ENCODE assay signal across 23 cellular contexts in genomic region chr7:110943686-110944350, GRCh38.
DNase-seq lines count a peak whose midpoint lies in the region; ATAC-seq and TF ChIP-seq lines count a peak whose summit lies in the region.
"Had no signal": no experiment of that assay in that cellular context is flagged by ENCODE, and none has a peak within 500 bp of the region (broad histone marks: within the 10 kb centered on the region; RNA-seq: fewer than 3 reads in every experiment).

No MANE protein-coding gene starts in this region.

- no peak overlapping the region for H3K27ac ChIP-seq in A673 (ENCODE audit: low read depth, low read length, poor library complexity, severe bottlenecking)
- H3K27ac ChIP-seq in heart left ventricle, result no peak overlapping the region
- no peak overlapping the region for H3K27ac ChIP-seq in naive thymus-derived CD4-positive, alpha-beta T cell (ENCODE audit: low read depth, low read length)
- H3K27ac ChIP-seq: ascending aorta, gastroesophageal sphincter, SJCRH30, testis, WERI-Rb-1 had no signal

- CTCF ChIA-PET in A673 (lab: Charles Lee), result no interaction called here
- CTCF ChIA-PET in naive thymus-derived CD4-positive, alpha-beta T cell (lab: Charles Lee), result no interaction called here

- H3K9ac ChIP-seq in adipocyte (ENCODE audit: low read length), result no peak overlapping the region

- peak; percentile 24 for DNase-seq in A673 (ENCODE audit: low spot score)
- peak; percentile 24 for DNase-seq in EL
- DNase-seq in adipocyte (ENCODE audit: low read depth), result peak; percentile 86
- DNase-seq in fibroblast of villous mesenchyme (ENCODE audit: low read depth), result peak; percentile 61
- DNase-seq in heart left ventricle, result no peak
- no peak for DNase-seq in naive thymus-derived CD4-positive, alpha-beta T cell
- no peak for DNase-seq in glutamatergic neuron
- DNase-seq: activated CD4-positive, alpha-beta memory T cell treated with anti-CD3 and anti-CD28 coated beads for 36 hours; activated naive CD4-positive, alpha-beta T cell treated with anti-CD3 and anti-CD28 coated beads, Interleukin-2, amount 50 U/mL, for 16 hours; activated T-cell treated with anti-CD3 and anti-CD28 coated beads, Interleukin-2, amount 50 U/mL, for 4 hours; CD8-positive, alpha-beta T cell; DND-41; H7; left colon; NCI-H1417; PC-3; SJCRH30; stimulated activated CD4-positive, alpha-beta T cell treated with anti-CD3 and anti-CD28 coated beads, Interleukin-12 subunit alpha, Interleukin-12 subunit beta, amount 100 ng/mL, for 4 hours; testis; WERI-Rb-1 had no signal

- no peak overlapping the region for H3K27ac Mint-ChIP-seq in naive thymus-derived CD4-positive, alpha-beta T cell
- no peak overlapping the region for H3K27ac Mint-ChIP-seq in glutamatergic neuron (ENCODE audit: unreplicated experiment)
- H3K27ac Mint-ChIP-seq: activated CD4-positive, alpha-beta memory T cell treated with anti-CD3 and anti-CD28 coated beads for 36 hours; CD8-positive, alpha-beta T cell had no signal

- no peak for ATAC-seq in heart left ventricle
- ATAC-seq in naive thymus-derived CD4-positive, alpha-beta T cell, result no peak
- ATAC-seq in HG02678 (IDR thresholded peaks at IDR 0.05; ENCODE audit: unreplicated experiment), result no peak
- ATAC-seq: activated T-cell treated with anti-CD3 and anti-CD28 coated beads, Interleukin-2, amount 50 U/mL, for 4 hours; CD8-positive, alpha-beta T cell; gastroesophageal sphincter; left colon; PC-3 had no signal

- WGBS in heart left ventricle, 4 donors, result 39 to 57% (median 48%) methylated on average over 4 of the region's 4 CpGs

- H3K9me3 ChIP-seq in A673 (ENCODE audit: low read depth, low read length, poor library complexity, severe bottlenecking) (no peaks in the 10 kb centered on the region), adipocyte (ENCODE audit: control insufficient read depth, low read length) (no peaks in the 10 kb centered on the region), heart left ventricle (no peaks in the 10 kb centered on the region)
- no peaks in the 10 kb centered on the region for H3K9me3 ChIP-seq in naive thymus-derived CD4-positive, alpha-beta T cell (ENCODE audit: control insufficient read depth in 2 of 3, low read length in 3 of 3)
- H3K9me3 ChIP-seq: ascending aorta, gastroesophageal sphincter, SJCRH30, testis had no signal

- H3K9me3 Mint-ChIP-seq in naive thymus-derived CD4-positive, alpha-beta T cell, result no peaks in the 10 kb centered on the region
- H3K9me3 Mint-ChIP-seq in glutamatergic neuron (ENCODE audit: unreplicated experiment), result no peaks in the 10 kb centered on the region
- H3K9me3 Mint-ChIP-seq: activated CD4-positive, alpha-beta memory T cell treated with anti-CD3 and anti-CD28 coated beads for 36 hours; activated T-cell treated with anti-CD3 and anti-CD28 coated beads, Interleukin-2, amount 50 U/mL, for 4 hours; CD8-positive, alpha-beta T cell had no signal

- H3K27me3 Mint-ChIP-seq in naive thymus-derived CD4-positive, alpha-beta T cell, result no peaks in the 10 kb centered on the region
- H3K27me3 Mint-ChIP-seq in glutamatergic neuron (ENCODE audit: unreplicated experiment), result no peaks in the 10 kb centered on the region
- H3K27me3 Mint-ChIP-seq: activated CD4-positive, alpha-beta memory T cell treated with anti-CD3 and anti-CD28 coated beads for 36 hours had no signal

- H3K4me1 Mint-ChIP-seq in naive thymus-derived CD4-positive, alpha-beta T cell, result peaks cover 0 to 19% (median 11%) of the 10 kb centered on the region in 7 donors
- peaks cover 12% of the 10 kb centered on the region for H3K4me1 Mint-ChIP-seq in glutamatergic neuron (ENCODE audit: low read depth, unreplicated experiment)

- no peak overlapping the region for H3K4me3 ChIP-seq in A673 (ENCODE audit: low read depth, low read length, poor library complexity, severe bottlenecking)
- peak overlapping the region; percentile 21 for H3K4me3 ChIP-seq in adipocyte (ENCODE audit: low read length)
- no peak overlapping the region for H3K4me3 ChIP-seq in fibroblast of villous mesenchyme (ENCODE audit: low read depth, low read length)
- H3K4me3 ChIP-seq in heart left ventricle, result no peak overlapping the region
- no peak overlapping the region for H3K4me3 ChIP-seq in naive thymus-derived CD4-positive, alpha-beta T cell (ENCODE audit: low read length)
- H3K4me3 ChIP-seq: ascending aorta, gastroesophageal sphincter, SJCRH30, testis had no signal

- TF ChIP-seq POLR2A in heart left ventricle (IDR thresholded peaks at IDR 0.05), result no peak

- peaks cover 32% of the 10 kb centered on the region for H3K4me1 ChIP-seq in A673 (ENCODE audit: insufficient read depth, low read length, poor library complexity, severe bottlenecking)
- H3K4me1 ChIP-seq in adipocyte (ENCODE audit: control insufficient read depth, insufficient read depth, low read length), result peaks cover 12% of the 10 kb centered on the region
- H3K4me1 ChIP-seq in heart left ventricle, result peaks cover 0 to 16% (median 1%) of the 10 kb centered on the region in 12 donors
- no peaks in the 10 kb centered on the region for H3K4me1 ChIP-seq in naive thymus-derived CD4-positive, alpha-beta T cell (ENCODE audit: control insufficient read depth in 2 of 2, insufficient read depth in 2 of 2, low read length in 2 of 2)
- H3K4me1 ChIP-seq: SJCRH30, testis had no signal

- no peaks in the 10 kb centered on the region for H3K36me3 ChIP-seq in A673 (ENCODE audit: insufficient read depth, low read length, poor library complexity, severe bottlenecking)
- no peaks in the 10 kb centered on the region for H3K36me3 ChIP-seq in adipocyte (ENCODE audit: control insufficient read depth, insufficient read depth, low read length, severe bottlenecking)
- H3K36me3 ChIP-seq in heart left ventricle, result no peaks in the 10 kb centered on the region
- no peaks in the 10 kb centered on the region for H3K36me3 ChIP-seq in naive thymus-derived CD4-positive, alpha-beta T cell (ENCODE audit: control insufficient read depth in 2 of 3, insufficient read depth in 3 of 3, low read length in 3 of 3)
- H3K36me3 ChIP-seq: ascending aorta, gastroesophageal sphincter, SJCRH30, WERI-Rb-1 had no signal

- TF ChIP-seq CTCF in A673 (conservative IDR thresholded peaks at IDR 0.05; ENCODE audit: low read depth, low read length) (no peak), fibroblast of villous mesenchyme (IDR thresholded peaks at IDR 0.05; ENCODE audit: insufficient read depth, low read depth, low read length) (no peak), heart left ventricle (IDR thresholded peaks at IDR 0.05) (no peak), glutamatergic neuron (IDR thresholded peaks at IDR 0.05; ENCODE audit: partially characterized antibody, unreplicated experiment) (no peak)

- BruUV-seq in A673 (replicated peaks; lab: Mats Ljungman, UMichigan), result no TSS peak

- POLR2A ChIA-PET in A673 (lab: Charles Lee; ENCODE audit: low non-redundant PET), result no interaction called here
- POLR2A ChIA-PET in naive thymus-derived CD4-positive, alpha-beta T cell (lab: Charles Lee), result interaction anchor here (0.6 kb wide), 2 partner anchors 12 to 86 kb away, joined by 3 read pairs; no protein-coding TSS in a partner anchor

- peaks cover 0 to 5% (median 0%) of the 10 kb centered on the region in 5 donors for H3K36me3 Mint-ChIP-seq in naive thymus-derived CD4-positive, alpha-beta T cell
- no peaks in the 10 kb centered on the region for H3K36me3 Mint-ChIP-seq in glutamatergic neuron (ENCODE audit: unreplicated experiment)
- H3K36me3 Mint-ChIP-seq: activated CD4-positive, alpha-beta memory T cell treated with anti-CD3 and anti-CD28 coated beads for 36 hours; CD8-positive, alpha-beta T cell had no signal

- intact Hi-C loops in A673 (cut with micrococcal nuclease; ENCODE audit: unreplicated experiment) (no loop called here), heart left ventricle (cut with DNase I) (no loop called here)
- intact Hi-C loops in naive thymus-derived CD4-positive, alpha-beta T cell (cut with micrococcal nuclease), result loop anchor here in 1 of 2 donors (2.0 kb wide), 1 partner anchor 15 kb away; no protein-coding TSS in a partner anchor

- no peaks in the 10 kb centered on the region for H3K27me3 ChIP-seq in A673 (replicated peaks; ENCODE audit: insufficient read depth, low read depth, low read length, poor library complexity)
- no peaks in the 10 kb centered on the region for H3K27me3 ChIP-seq in adipocyte (replicated peaks; ENCODE audit: control insufficient read depth, insufficient read depth, low read length)
- H3K27me3 ChIP-seq in heart left ventricle, result no peaks in the 10 kb centered on the region
- H3K27me3 ChIP-seq in naive thymus-derived CD4-positive, alpha-beta T cell (ENCODE audit: control insufficient read depth in 2 of 2, insufficient read depth in 2 of 2, low read length in 2 of 2), result no peaks in the 10 kb centered on the region
- H3K27me3 ChIP-seq: ascending aorta, gastroesophageal sphincter, SJCRH30, testis had no signal

- H3K4me3 Mint-ChIP-seq in naive thymus-derived CD4-positive, alpha-beta T cell, result no peak overlapping the region
- H3K4me3 Mint-ChIP-seq in glutamatergic neuron (ENCODE audit: unreplicated experiment), result no peak overlapping the region
- H3K4me3 Mint-ChIP-seq: activated CD4-positive, alpha-beta memory T cell treated with anti-CD3 and anti-CD28 coated beads for 36 hours; activated T-cell treated with anti-CD3 and anti-CD28 coated beads, Interleukin-2, amount 50 U/mL, for 4 hours; CD8-positive, alpha-beta T cell had no signal

Comparison
In these comparisons a context has a peak if more than half of its experiments do, and no peak if none do; other contexts are left out.
1. DNase-seq: peak in A673 (single experiment), EL (single experiment), adipocyte (single experiment) and fibroblast of villous mesenchyme (single experiment); none in heart left ventricle (0 of 5), naive thymus-derived CD4-positive, alpha-beta T cell (0 of 9) and glutamatergic neuron (single experiment).